Comparison of ENCODE assay signal across 22 cellular contexts in the genomic region with DNA sequence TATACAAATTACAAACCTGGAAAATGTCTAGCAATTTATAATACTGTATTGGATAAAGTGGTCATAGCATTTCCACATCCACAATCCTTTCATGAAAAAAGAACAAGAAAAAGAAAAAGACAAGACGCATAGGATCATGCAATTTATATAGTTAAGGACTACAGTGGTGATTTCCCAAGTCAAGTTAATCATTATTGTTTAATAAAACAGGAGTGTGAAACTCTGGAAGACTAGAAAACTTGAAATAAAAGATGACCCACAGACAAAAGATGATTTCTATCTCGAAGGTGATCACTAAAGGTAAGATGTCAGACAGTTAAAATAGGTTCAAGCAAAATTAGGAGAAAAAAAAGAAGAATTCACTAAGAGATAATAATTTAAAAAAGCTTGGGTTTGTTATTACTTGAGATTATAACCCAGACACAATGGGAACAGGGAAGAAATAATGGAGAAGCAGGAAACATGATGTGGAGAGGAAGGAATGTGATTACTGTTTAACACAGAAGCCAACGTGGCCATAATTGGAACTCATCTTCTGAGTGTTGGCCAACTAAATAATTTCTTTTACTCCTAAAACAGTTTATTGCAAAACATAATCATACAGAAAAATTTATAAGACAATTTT.
"Had no signal": no experiment of that assay in that cellular context is flagged by ENCODE, and none has a peak within 500 bp of the region (broad histone marks: within the 10 kb centered on the region; RNA-seq: fewer than 3 reads in every experiment).

No MANE protein-coding gene starts in this region.

- H3K27me3 Mint-ChIP-seq: natural killer cell treated with Interleukin-12 subunit alpha and Interleukin-12 subunit beta and Interleukin-15 and Interleukin-18, amount 100 ng/mL, for 72 hours; stimulated activated memory B cell treated with anti-CD40 and anti-IgM and Interleukin-4, amounts not matched to agents 10 μg/mL and 1 μg/mL and 100 μg/mL, for 72 hours; stimulated activated naive CD8-positive, alpha-beta T cell treated with anti-CD3 and anti-CD28 coated beads, Interleukin-15, Interleukin-2, amounts not matched to agents 100 ng/mL and 50 ng/mL, for 24 hours had no signal

- H3K27ac ChIP-seq: dorsolateral prefrontal cortex, gastrocnemius medialis, heart left ventricle, hepatocyte, lower lobe of right lung, neural progenitor cell, prostate gland, sigmoid colon, spleen, transverse colon, upper lobe of right lung, uterus had no signal

- H3K4me1 ChIP-seq: gastrocnemius medialis, heart left ventricle, lower lobe of right lung, neural progenitor cell, prostate gland, sigmoid colon, spleen, transverse colon, upper lobe of right lung, uterus had no signal

- H3K9me3 ChIP-seq: gastrocnemius medialis, heart left ventricle, lower lobe of right lung, prostate gland, sigmoid colon, spleen, transverse colon, upper lobe of right lung, uterus had no signal

- H3K4me3 ChIP-seq: dorsolateral prefrontal cortex, gastrocnemius medialis, heart left ventricle, hepatocyte, lower lobe of right lung, neural progenitor cell, prostate gland, sigmoid colon, spleen, transverse colon, upper lobe of right lung, uterus had no signal

- DNase-seq: central memory CD4-positive, alpha-beta T cell; dorsolateral prefrontal cortex; effector CD4-positive, alpha-beta T cell; erythroblast; foreskin fibroblast; gastrocnemius medialis; heart left ventricle; left ventricle myocardium superior; lower lobe of right lung; right cardiac atrium; sigmoid colon; spleen; stimulated activated CD4-positive, alpha-beta T cell treated with anti-CD3 and anti-CD28 coated beads, Interleukin-4, amount 100 ng/mL, for 4 hours; transverse colon; upper lobe of right lung; uterus had no signal

- H3K27ac Mint-ChIP-seq: natural killer cell treated with Interleukin-12 subunit alpha and Interleukin-12 subunit beta and Interleukin-15 and Interleukin-18, amount 100 ng/mL, for 72 hours; neural progenitor cell; stimulated activated memory B cell treated with anti-CD40 and anti-IgM and Interleukin-4, amounts not matched to agents 10 μg/mL and 1 μg/mL and 100 μg/mL, for 72 hours; stimulated activated naive CD8-positive, alpha-beta T cell treated with anti-CD3 and anti-CD28 coated beads, Interleukin-15, Interleukin-2, amounts not matched to agents 100 ng/mL and 50 ng/mL, for 24 hours had no signal

- H3K4me3 Mint-ChIP-seq: natural killer cell treated with Interleukin-12 subunit alpha and Interleukin-12 subunit beta and Interleukin-15 and Interleukin-18, amount 100 ng/mL, for 72 hours; neural progenitor cell; stimulated activated memory B cell treated with anti-CD40 and anti-IgM and Interleukin-4, amounts not matched to agents 10 μg/mL and 1 μg/mL and 100 μg/mL, for 72 hours; stimulated activated naive CD8-positive, alpha-beta T cell treated with anti-CD3 and anti-CD28 coated beads, Interleukin-15, Interleukin-2, amounts not matched to agents 100 ng/mL and 50 ng/mL, for 24 hours had no signal

- H3K4me1 Mint-ChIP-seq: neural progenitor cell; stimulated activated memory B cell treated with anti-CD40 and anti-IgM and Interleukin-4, amounts not matched to agents 10 μg/mL and 1 μg/mL and 100 μg/mL, for 72 hours had no signal

- H3K9me3 Mint-ChIP-seq: neural progenitor cell had no signal

- H3K36me3 ChIP-seq: gastrocnemius medialis, heart left ventricle, lower lobe of right lung, neural progenitor cell, prostate gland, sigmoid colon, spleen, transverse colon, upper lobe of right lung, uterus had no signal

- ATAC-seq: gastrocnemius medialis; heart left ventricle; left ventricle myocardium superior; lower lobe of right lung; natural killer cell treated with Interleukin-12 subunit alpha and Interleukin-12 subunit beta and Interleukin-15 and Interleukin-18, amount 100 ng/mL, for 72 hours; right cardiac atrium; stimulated activated memory B cell treated with anti-CD40 and anti-IgM and Interleukin-4, amounts not matched to agents 10 μg/mL and 1 μg/mL and 100 μg/mL, for 72 hours; upper lobe of right lung had no signal

- H3K27me3 ChIP-seq: dorsolateral prefrontal cortex, gastrocnemius medialis, heart left ventricle, hepatocyte, neural progenitor cell, sigmoid colon, spleen, transverse colon, upper lobe of right lung, uterus had no signal

- H3K36me3 Mint-ChIP-seq: natural killer cell treated with Interleukin-12 subunit alpha and Interleukin-12 subunit beta and Interleukin-15 and Interleukin-18, amount 100 ng/mL, for 72 hours; neural progenitor cell; stimulated activated memory B cell treated with anti-CD40 and anti-IgM and Interleukin-4, amounts not matched to agents 10 μg/mL and 1 μg/mL and 100 μg/mL, for 72 hours had no signal
